ENCODE assay signal across 8 cellular contexts in genomic region chr1:209190591-209191241, GRCh38.
DNase-seq lines count a peak whose midpoint lies in the region; ATAC-seq and TF ChIP-seq lines count a peak whose summit lies in the region.

No MANE protein-coding gene starts in this region.

- H3K27me3 ChIP-seq in H7 (ENCODE audit: control insufficient read depth, insufficient read depth, low read length) (no peaks in the 10 kb centered on the region; the same call in 1 of the 2 replicates), gastrocnemius medialis (peaks cover 0 to 3% (median 0%) of the 10 kb centered on the region in 3 donors)

- peak; percentile 74 for TF ChIP-seq CTCF in foreskin fibroblast (IDR thresholded peaks at IDR 0.05; ENCODE audit: low read depth, low read length)
- peak in 3 of 5 experiments; percentile 17 to 61 (median 33) for TF ChIP-seq CTCF in gastrocnemius medialis (IDR thresholded peaks at IDR 0.05 in 4 of 5, conservative IDR thresholded peaks at IDR 0.05 in 1 of 5)

- no peak for TF ChIP-seq POLR2A in gastrocnemius medialis (IDR thresholded peaks at IDR 0.05)

- in situ Hi-C loops in gastrocnemius medialis (cut with MboI; ENCODE audit: low sequenced_read_pairs in 4 of 4): no loop called here

- H3K36me3 Mint-ChIP-seq in effector memory CD8-positive, alpha-beta T cell (ENCODE audit: insufficient read depth): no peaks in the 10 kb centered on the region

- peaks cover 0 to 3% of the 10 kb centered on the region in 2 donors for H3K9me3 Mint-ChIP-seq in effector memory CD8-positive, alpha-beta T cell

- H3K36me3 ChIP-seq in H7 (replicated peaks; ENCODE audit: control insufficient read depth, insufficient read depth, low read length) (no peaks in the 10 kb centered on the region), gastrocnemius medialis (no peaks in the 10 kb centered on the region)

- H3K4me3 Mint-ChIP-seq in effector memory CD8-positive, alpha-beta T cell: no peak overlapping the region

- no peaks in the 10 kb centered on the region for H3K4me1 ChIP-seq in gastrocnemius medialis

- peak; percentile 10 to 16 for DNase-seq in stimulated activated CD4-positive, alpha-beta T cell treated with anti-CD3 and anti-CD28 coated beads, Interleukin-4, amount 100 ng/mL, for 48 hours (ENCODE audit: low read depth in 2 of 2)
- DNase-seq in stimulated activated CD4-positive, alpha-beta T cell treated with anti-CD3 and anti-CD28 coated beads, Interleukin-4, amount 100 ng/mL, for 1 hour: no peak
- DNase-seq in H7 (peak; percentile 73), LoVo (ENCODE audit: low spot score) (peak; percentile 28), foreskin fibroblast (peak; percentile 8 to 58), gastrocnemius medialis (no peak)
- no peak for DNase-seq in effector memory CD8-positive, alpha-beta T cell

- H3K27ac Mint-ChIP-seq in effector memory CD8-positive, alpha-beta T cell: no peak overlapping the region

- no peaks in the 10 kb centered on the region for H3K27me3 Mint-ChIP-seq in effector memory CD8-positive, alpha-beta T cell

- H3K4me3 ChIP-seq in H7 (ENCODE audit: insufficient read depth, low read depth, low read length): no peak overlapping the region
- no peak overlapping the region for H3K4me3 ChIP-seq in foreskin fibroblast (ENCODE audit: low read depth in 1 of 2, low read length in 2 of 2)
- no peak overlapping the region for H3K4me3 ChIP-seq in gastrocnemius medialis

- ATAC-seq in SK-N-SH treated with all-trans-retinoic acid at 6 μM for 48 hours: peak; percentile 98
- no peak for ATAC-seq in gastrocnemius medialis
- no peak for ATAC-seq in effector memory CD8-positive, alpha-beta T cell (replicated peaks)

- intact Hi-C loops in gastrocnemius medialis (cut with DNase I; ENCODE audit: low total_unique reads): no loop called here

- H3K9me3 ChIP-seq in gastrocnemius medialis: peaks cover 0 to 1% (median 0%) of the 10 kb centered on the region in 3 donors

- H3K4me1 Mint-ChIP-seq in effector memory CD8-positive, alpha-beta T cell (ENCODE audit: low read depth in 2 of 2): no peaks in the 10 kb centered on the region

- no peak overlapping the region for H3K27ac ChIP-seq in gastrocnemius medialis

TF ChIP-seq in SK-N-SH treated with all-trans-retinoic acid at 6 μM for 48 hours, 23 proteins besides CTCF, POLR2A, EP300 and RAD21:
- TF ChIP-seq TOX (CRISPR knock-in tag; IDR thresholded peaks at IDR 0.05; ENCODE audit: borderline replicate concordance): no peak
- TF ChIP-seq ZC3H10 (CRISPR knock-in tag; IDR thresholded peaks at IDR 0.05): peak; percentile 36; the same call in 1 of the 2 replicates

Comparison
In these comparisons a context has a peak if more than half of its experiments do, and no peak if none do; other contexts are left out.
1. DNase-seq: peak in stimulated activated CD4-positive, alpha-beta T cell treated with anti-CD3 and anti-CD28 coated beads, Interleukin-4, amount 100 ng/mL, for 48 hours (2 of 2), H7 (single experiment), LoVo (single experiment) and foreskin fibroblast (2 of 2); none in stimulated activated CD4-positive, alpha-beta T cell treated with anti-CD3 and anti-CD28 coated beads, Interleukin-4, amount 100 ng/mL, for 1 hour (single experiment), gastrocnemius medialis (0 of 2) and effector memory CD8-positive, alpha-beta T cell (0 of 3).